Comparison of ENCODE assay signal across 1 cellular context in genomic region chr2:39696072-39696471, GRCh38.
TF ChIP-seq lines count a peak whose summit lies in the region.

No MANE protein-coding gene starts in this region.

TF ChIP-seq in HepG2, 621 proteins besides CTCF, POLR2A, EP300 and RAD21 (continued from another document):
- TF ChIP-seq FOXP4 (CRISPR knock-in tag; IDR thresholded peaks at IDR 0.05) (no peak), HHEX (CRISPR knock-in tag; IDR thresholded peaks at IDR 0.05) (no peak), GTF3A (CRISPR knock-in tag; conservative IDR thresholded peaks at IDR 0.05) (no peak)
